8 cellular contexts compared by ENCODE assay signal in genomic region chr22:31160328-31160978, GRCh38. TPM values are rescaled to one million over a fixed set of nuclear protein-coding genes. Genes with fewer than 3 reads are reported as not detected.
A peak's percentile ranks its signal among the peaks of the same experiment; 100 is the strongest.
DNase-seq lines count a peak whose midpoint lies in the region; ATAC-seq and TF ChIP-seq lines count a peak whose summit lies in the region.

No MANE protein-coding gene starts in this region.

- H3K9me3 Mint-ChIP-seq in naive thymus-derived CD4-positive, alpha-beta T cell: peaks cover 0 to 3% (median 0%) of the 10 kb centered on the region in 11 donors

- H3K4me3 ChIP-seq in DND-41 (ENCODE audit: low read depth in 1 of 2, low read length in 2 of 2): peak overlapping the region; percentile 37 to 71
- H3K4me3 ChIP-seq in SU-DHL-6 (ENCODE audit: insufficient read depth, low read length, poor library complexity, severe bottlenecking): peak overlapping the region; percentile 61
- peak overlapping the region; percentile 89 for H3K4me3 ChIP-seq in endocrine pancreas (ENCODE audit: control insufficient read depth, insufficient read depth, low read length)
- peak overlapping the region; percentile 76 for H3K4me3 ChIP-seq in naive thymus-derived CD4-positive, alpha-beta T cell (ENCODE audit: low read length)

- peaks cover 12% of the 10 kb centered on the region for H3K36me3 ChIP-seq in DND-41 (ENCODE audit: insufficient read depth, low read length)
- no peaks in the 10 kb centered on the region for H3K36me3 ChIP-seq in SU-DHL-6 (ENCODE audit: low read length)
- no peaks in the 10 kb centered on the region for H3K36me3 ChIP-seq in endocrine pancreas (ENCODE audit: control insufficient read depth, insufficient read depth, low read length)
- H3K36me3 ChIP-seq in naive thymus-derived CD4-positive, alpha-beta T cell (ENCODE audit: control insufficient read depth in 2 of 3, insufficient read depth in 3 of 3, low read length in 3 of 3): peaks cover 0 to 12% (median 0%) of the 10 kb centered on the region in 3 experiments

- H3K79me2 ChIP-seq in DND-41 (ENCODE audit: insufficient read depth, low read length): peaks cover 44% of the 10 kb centered on the region
- H3K79me2 ChIP-seq in SU-DHL-6 (ENCODE audit: insufficient read depth, low read length): peaks cover 15% of the 10 kb centered on the region

- no peaks in the 10 kb centered on the region for H3K9me2 ChIP-seq in SU-DHL-6 (replicated peaks; ENCODE audit: insufficient read depth, low read length)

- intact Hi-C loops in naive thymus-derived CD4-positive, alpha-beta T cell (cut with micrococcal nuclease): loop anchor here (1.0 to 5.0 kb wide), 11 partner anchors 52 to 592 kb away; partner anchors contain the start of genes LIMK2 (in 2 of the 2), SELENOM (in 2 of the 2), TUG1 (in 2 of the 2) and DEPDC5 (in 1 of the 2)

- DNase-seq in DND-41: no peak
- DNase-seq in naive thymus-derived CD4-positive, alpha-beta T cell: peak in 3 of 9 donors; percentile 5 to 26 (median 9)
- no peak for DNase-seq in glomerular visceral epithelial cell (ENCODE audit: extremely low spot score)
- DNase-seq in NCI-H1092 (lab: John Stamatoyannopoulos, UW): no peak

- peaks cover 0 to 13% (median 0%) of the 10 kb centered on the region in 5 donors for H3K27me3 Mint-ChIP-seq in naive thymus-derived CD4-positive, alpha-beta T cell

- peak overlapping the region; percentile 91 to 100 (median 97) for H3K27ac Mint-ChIP-seq in naive thymus-derived CD4-positive, alpha-beta T cell

- H3K9me3 ChIP-seq in DND-41 (ENCODE audit: insufficient read depth, low read length, severe bottlenecking) (no peaks in the 10 kb centered on the region), SU-DHL-6 (ENCODE audit: insufficient read depth, low read length) (no peaks in the 10 kb centered on the region), endocrine pancreas (ENCODE audit: control insufficient read depth, low read length) (no peaks in the 10 kb centered on the region)
- no peaks in the 10 kb centered on the region for H3K9me3 ChIP-seq in naive thymus-derived CD4-positive, alpha-beta T cell (ENCODE audit: control insufficient read depth in 2 of 3, low read length in 3 of 3)

- CTCF ChIA-PET in naive thymus-derived CD4-positive, alpha-beta T cell (lab: Charles Lee): interaction anchor here (1.0 to 1.2 kb wide), 3 partner anchors 31 to 71 kb away, joined by 3 to 5 read pairs (median 3); no protein-coding TSS in a partner anchor

- peaks cover 0 to 7% (median 3%) of the 10 kb centered on the region in 5 donors for H3K36me3 Mint-ChIP-seq in naive thymus-derived CD4-positive, alpha-beta T cell

- H3F3A ChIP-seq in SU-DHL-6 (ENCODE audit: insufficient read depth): peaks cover 10% of the 10 kb centered on the region

- H3K27me3 ChIP-seq in DND-41 (ENCODE audit: insufficient read depth, low read length, poor library complexity) (no peaks in the 10 kb centered on the region), SU-DHL-6 (ENCODE audit: low read length) (no peaks in the 10 kb centered on the region), endocrine pancreas (ENCODE audit: control insufficient read depth, insufficient read depth, low read length) (no peaks in the 10 kb centered on the region)
- no peaks in the 10 kb centered on the region for H3K27me3 ChIP-seq in naive thymus-derived CD4-positive, alpha-beta T cell (ENCODE audit: control insufficient read depth in 2 of 2, insufficient read depth in 2 of 2, low read length in 2 of 2)

- H4K20me1 ChIP-seq in DND-41 (ENCODE audit: insufficient read depth, low read length): peaks cover 4% of the 10 kb centered on the region; the same call in 1 of the 2 replicates
- H4K20me1 ChIP-seq in SU-DHL-6 (ENCODE audit: low read depth, low read length): no peaks in the 10 kb centered on the region

- POLR2A ChIA-PET in naive thymus-derived CD4-positive, alpha-beta T cell (lab: Charles Lee): interaction anchor here (0.5 to 2.5 kb wide), 8 partner anchors 51 to 1120 kb away, joined by 3 to 8 read pairs (median 5); partner anchors contain the start of genes LIMK2, MORC2, PIK3IP1 and TUG1

- H3K4me2 ChIP-seq in DND-41 (ENCODE audit: insufficient read depth, low read length): peak overlapping the region; percentile 87
- H3K4me2 ChIP-seq in SU-DHL-6 (ENCODE audit: low read depth, low read length, poor library complexity, severe bottlenecking): peak overlapping the region; percentile 86

- H3K9ac ChIP-seq in DND-41 (ENCODE audit: low read depth, low read length) (peak overlapping the region; percentile 61), SU-DHL-6 (ENCODE audit: low read length) (peak overlapping the region; percentile 63), endocrine pancreas (ENCODE audit: control insufficient read depth, insufficient read depth, low read length) (peak overlapping the region; percentile 99)

- ATAC-seq in DND-41 (ENCODE audit: insufficient read depth, low read depth): peak; percentile 35
- peak; percentile 19 for ATAC-seq in HG02642 (IDR thresholded peaks at IDR 0.05; ENCODE audit: poor library complexity, unreplicated experiment)
- peak; percentile 47 for ATAC-seq in naive thymus-derived CD4-positive, alpha-beta T cell
- no peak for ATAC-seq in GM21786 (IDR thresholded peaks at IDR 0.05; ENCODE audit: unreplicated experiment)

- H3K4me1 ChIP-seq in DND-41 (ENCODE audit: insufficient read depth, low read length) (peaks cover 29% of the 10 kb centered on the region), endocrine pancreas (ENCODE audit: control insufficient read depth, insufficient read depth, low read length) (peaks cover 8% of the 10 kb centered on the region)
- peaks cover 12 to 17% of the 10 kb centered on the region in 2 donors for H3K4me1 ChIP-seq in naive thymus-derived CD4-positive, alpha-beta T cell (ENCODE audit: control insufficient read depth in 2 of 2, insufficient read depth in 2 of 2, low read length in 2 of 2)

- H3K27ac ChIP-seq in DND-41 (ENCODE audit: low read length): peak overlapping the region; percentile 57
- H3K27ac ChIP-seq in SU-DHL-6 (ENCODE audit: low read depth, low read length): no peak overlapping the region
- peak overlapping the region; percentile 74 for H3K27ac ChIP-seq in naive thymus-derived CD4-positive, alpha-beta T cell (ENCODE audit: low read depth, low read length)

- H3K4me1 Mint-ChIP-seq in naive thymus-derived CD4-positive, alpha-beta T cell: peaks cover 25 to 42% (median 35%) of the 10 kb centered on the region in 7 donors

- peak overlapping the region; percentile 87 to 100 (median 99) for H3K4me3 Mint-ChIP-seq in naive thymus-derived CD4-positive, alpha-beta T cell

- TF ChIP-seq CTCF in DND-41 (IDR thresholded peaks at IDR 0.05; ENCODE audit: borderline replicate concordance, extremely low read depth, low read length, poor library complexity, severe bottlenecking) (no peak), SU-DHL-6 (IDR thresholded peaks at IDR 0.05; ENCODE audit: insufficient read depth, low read length, poor library complexity, severe bottlenecking) (no peak)

- H2AFZ ChIP-seq in DND-41 (ENCODE audit: low read depth, low read length): peak overlapping the region; percentile 94
- H2AFZ ChIP-seq in SU-DHL-6 (ENCODE audit: low read depth, low read length, severe bottlenecking): peak overlapping the region; percentile 96

RNA-seq across cellular contexts. Expression of gene RNF185, which starts 0.5 kb away (rescaled TPM):
- 10 to 100 TPM; 10.6 to 28.5 (median 23.5) TPM for total RNA-seq in naive thymus-derived CD4-positive, alpha-beta T cell
- polyA plus RNA-seq in naive thymus-derived CD4-positive, alpha-beta T cell: 10 to 100 TPM; 18.1 to 27.2 TPM

RNA-seq across cellular contexts. Expression of gene PLA2G3, which starts 20.1 kb away (rescaled TPM):
- not detected for total RNA-seq in naive thymus-derived CD4-positive, alpha-beta T cell
- not detected for polyA plus RNA-seq in naive thymus-derived CD4-positive, alpha-beta T cell

RNA-seq across cellular contexts. Expression of gene INPP5J, which starts 37.7 kb away (rescaled TPM):
- under 1 TPM in 4 of 5 experiments, not detected in 1; 0.24 to 0.81 (median 0.51) TPM for total RNA-seq in naive thymus-derived CD4-positive, alpha-beta T cell
- not detected for polyA plus RNA-seq in naive thymus-derived CD4-positive, alpha-beta T cell

RNA-seq across cellular contexts. Expression of gene LIMK2, which starts 51.6 kb away (rescaled TPM):
- 10 to 100 TPM; 18.3 to 49.9 (median 28.8) TPM for total RNA-seq in naive thymus-derived CD4-positive, alpha-beta T cell
- polyA plus RNA-seq in naive thymus-derived CD4-positive, alpha-beta T cell: 10 to 100 TPM; 13.1 to 25.3 TPM

RNA-seq across cellular contexts. Expression of gene SELENOM, which starts 53.1 kb away (rescaled TPM):
- total RNA-seq in naive thymus-derived CD4-positive, alpha-beta T cell: 10 to 100 TPM in 4 of 5 experiments, 1 to 10 TPM in 1; 9.1 to 71.5 (median 68.6) TPM
- polyA plus RNA-seq in naive thymus-derived CD4-positive, alpha-beta T cell: 100 to 1,000 TPM; 129 to 175 TPM
